17 cellular contexts compared by ENCODE assay signal in the genomic region with DNA sequence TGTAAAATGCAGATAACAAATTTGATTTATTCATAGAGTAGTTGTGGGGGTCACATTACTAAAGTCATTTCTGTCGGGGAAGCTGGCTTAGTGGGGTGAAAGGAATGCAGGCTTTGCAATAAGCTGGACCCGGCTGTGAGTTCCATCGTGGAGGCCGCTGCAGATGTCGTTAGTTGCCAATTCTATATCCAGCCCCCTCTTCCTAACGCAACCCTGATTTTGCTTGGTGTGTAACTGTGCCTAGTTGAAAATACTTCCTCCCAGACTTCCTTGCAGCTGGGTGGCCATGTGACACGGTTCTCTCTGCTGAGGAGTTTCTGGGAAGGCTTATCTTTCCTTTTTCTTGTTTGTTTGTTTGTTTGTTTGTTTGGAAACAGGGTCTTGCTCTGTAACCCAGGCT. TPM values are rescaled to one million over a fixed set of nuclear protein-coding genes. Genes with fewer than 3 reads are reported as not detected.
DNase-seq lines count a peak whose midpoint lies in the region; ATAC-seq, FAIRE-seq and TF ChIP-seq lines count a peak whose summit lies in the region.
"Had no signal": no experiment of that assay in that cellular context is flagged by ENCODE, and none has a peak within 500 bp of the region (broad histone marks: within the 10 kb centered on the region; RNA-seq: fewer than 3 reads in every experiment).

No MANE protein-coding gene starts in this region.

- H3K4me2 ChIP-seq in neural progenitor cell, result no peak overlapping the region

- H3F3A ChIP-seq in neural progenitor cell (ENCODE audit: low read depth), result peaks cover 4% of the 10 kb centered on the region

- H3K4me1 ChIP-seq in neural progenitor cell, result peaks cover 6% of the 10 kb centered on the region
- H3K4me1 ChIP-seq: Peyer's patch had no signal

- H3K27ac ChIP-seq in neural progenitor cell, result no peak overlapping the region
- no peak overlapping the region for H3K27ac ChIP-seq in caudate nucleus (ENCODE audit: low read depth, low read length)
- H3K27ac ChIP-seq: C4-2B, Peyer's patch, SK-N-MC had no signal

- H3K79me2 ChIP-seq in neural progenitor cell (ENCODE audit: low read depth), result no peaks in the 10 kb centered on the region

- H2AFZ ChIP-seq in neural progenitor cell (replicated peaks), result peak overlapping the region; percentile 12

- no peaks in the 10 kb centered on the region for H3K36me3 Mint-ChIP-seq in neural progenitor cell

- H3K27me3 ChIP-seq in neural progenitor cell, result peaks cover 30% of the 10 kb centered on the region
- H3K27me3 ChIP-seq: Peyer's patch had no signal

- no peak for TF ChIP-seq CTCF in fibroblast of mammary gland (conservative IDR thresholded peaks at IDR 0.05; ENCODE audit: control insufficient read depth, insufficient read depth, low read depth, low read length)
- no peak for TF ChIP-seq CTCF in neural progenitor cell (IDR thresholded peaks at IDR 0.05)

- H3K9me3 Mint-ChIP-seq in neural progenitor cell, result peaks cover 3% of the 10 kb centered on the region

- H3K4me3 ChIP-seq in fibroblast of mammary gland (ENCODE audit: control insufficient read depth, low read depth, low read length) (no peak overlapping the region), neural progenitor cell (no peak overlapping the region)
- H3K4me3 ChIP-seq: K562, Peyer's patch, SK-N-MC had no signal

- H3K4me3 Mint-ChIP-seq in neural progenitor cell, result no peak overlapping the region

- H3K27me3 Mint-ChIP-seq in neural progenitor cell (ENCODE audit: insufficient read depth, low read depth), result peaks cover 18% of the 10 kb centered on the region

- H3K27ac Mint-ChIP-seq in neural progenitor cell, result no peak overlapping the region

- H3K9me3 ChIP-seq in neural progenitor cell (ENCODE audit: low read depth), result no peaks in the 10 kb centered on the region
- H3K9me3 ChIP-seq: Peyer's patch had no signal

- DNase-seq in Ammon's horn (ENCODE audit: low spot score) (peak; percentile 32), GM12891 (ENCODE audit: insufficient read length, low spot score) (no peak), fibroblast of mammary gland (ENCODE audit: low read depth) (peak; percentile 8), neural progenitor cell (ENCODE audit: low spot score) (no peak), caudate nucleus (lab: John Stamatoyannopoulos, UW) (no peak), NCI-H2029 treated with DMSO at 0.1 percent for 48 hours (lab: John Stamatoyannopoulos, UW) (no peak), GM19238 (ENCODE audit: insufficient read length, low spot score) (no peak)
- DNase-seq: DMS79, HCEC 1CT, NCI-H1105, Peyer's patch had no signal

- TF ChIP-seq POLR2A in GM12891 (IDR thresholded peaks at IDR 0.05; ENCODE audit: low read depth, low read length), result 0 out of 2 replicates have a peak, but pooled peaks have one; percentile 38

- H4K20me1 ChIP-seq in neural progenitor cell (ENCODE audit: low read depth), result no peaks in the 10 kb centered on the region

- FAIRE-seq in GM12891 (lab: Jason Lieb, UNC), result no peak
- FAIRE-seq: K562 had no signal

- H3K4me1 Mint-ChIP-seq in neural progenitor cell, result peaks cover 6% of the 10 kb centered on the region

- H3K36me3 ChIP-seq in neural progenitor cell, result no peaks in the 10 kb centered on the region
- H3K36me3 ChIP-seq: Peyer's patch had no signal

- no peak for ATAC-seq in HG02759 (IDR thresholded peaks at IDR 0.05; ENCODE audit: unreplicated experiment)
- ATAC-seq: K562 had no signal

- H3K9ac ChIP-seq in neural progenitor cell, result no peak overlapping the region

TF ChIP-seq in GM12891, 5 proteins besides CTCF, POLR2A, EP300 and RAD21:
- TF ChIP-seq POLR2AphosphoS5 (IDR thresholded peaks at IDR 0.05; ENCODE audit: low read depth, low read length), result no peak
- no peak for TF ChIP-seq POU2F2 (IDR thresholded peaks at IDR 0.05; ENCODE audit: low read depth, low read length)
- TF ChIP-seq PAX5 (IDR thresholded peaks at IDR 0.05; ENCODE audit: insufficient read depth, low read length, severe bottlenecking), result no peak
- no peak for TF ChIP-seq TAF1 (IDR thresholded peaks at IDR 0.05; ENCODE audit: low read depth, low read length)
- no peak for TF ChIP-seq SPI1 (IDR thresholded peaks at IDR 0.05; ENCODE audit: low read depth, low read length)

RNA-seq across cellular contexts. Expression of a gene that starts 4.5 kb away (rescaled TPM):
- polyA plus RNA-seq in GM12891 (2012; ENCODE audit: low read depth, missing spikeins), result 1.4 TPM
- total RNA-seq in neural progenitor cell (ENCODE audit: low replicate concordance), result not detected in 2 replicates
- total RNA-seq: A673, K562, NCI-H460 had no signal
- polyA plus RNA-seq: K562 had no signal

RNA-seq across cellular contexts. Expression of a gene that starts 36.3 kb away (rescaled TPM):
- polyA plus RNA-seq in GM12891 (2012; ENCODE audit: low read depth, missing spikeins), result not detected
- total RNA-seq in neural progenitor cell (ENCODE audit: low replicate concordance), result not detected in 2 replicates
- total RNA-seq: A673, K562, NCI-H460, Peyer's patch had no signal
- polyA plus RNA-seq: K562 had no signal

RNA-seq across cellular contexts. Expression of a gene that starts 50.0 kb away (rescaled TPM):
- polyA plus RNA-seq in GM12891 (2012; ENCODE audit: low read depth, missing spikeins), result not detected
- total RNA-seq in neural progenitor cell (ENCODE audit: low replicate concordance), result not detected in 2 replicates
- total RNA-seq: A673, K562, NCI-H460, Peyer's patch had no signal
- polyA plus RNA-seq: K562 had no signal

Comparison
In these comparisons a context has a peak if more than half of its experiments do, and no peak if none do; other contexts are left out.
1. DNase-seq: peak in Ammon's horn (single experiment) and fibroblast of mammary gland (single experiment); none in GM12891 (single experiment), neural progenitor cell (single experiment), caudate nucleus (0 of 61), NCI-H2029 treated with DMSO at 0.1 percent for 48 hours (single experiment) and GM19238 (single experiment).